ENCODE assay signal across 22 cellular contexts in the genomic region with DNA sequence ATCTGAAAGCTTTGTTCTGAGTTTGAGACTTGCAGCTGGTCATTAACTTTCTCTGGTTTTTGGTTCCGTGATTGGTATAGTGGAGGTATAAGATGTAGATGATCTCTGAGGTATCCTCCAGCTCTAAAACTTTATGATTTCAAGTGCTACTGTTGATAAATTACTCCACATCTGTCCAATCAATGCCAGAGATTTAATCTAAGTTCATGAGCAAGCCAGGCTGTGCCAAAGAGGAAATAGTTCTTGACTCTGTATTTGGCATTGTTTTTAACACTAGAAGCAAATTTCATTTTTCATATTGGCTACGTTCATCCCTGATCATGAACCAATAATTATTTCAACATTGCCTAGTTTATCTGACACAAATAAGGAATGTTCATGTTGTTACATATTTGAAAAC.
"Had no signal": no experiment of that assay in that cellular context is flagged by ENCODE, and none has a peak within 500 bp of the region (broad histone marks: within the 10 kb centered on the region; RNA-seq: fewer than 3 reads in every experiment).

No MANE protein-coding gene starts in this region.

- H3K4me2 ChIP-seq: neural progenitor cell had no signal

- H3K27ac ChIP-seq: coronary artery, gastrocnemius medialis, neural progenitor cell, prostate gland, right atrium auricular region, testis, tibial artery, upper lobe of left lung had no signal

- H3K27me3 ChIP-seq: gastrocnemius medialis, neural progenitor cell, right atrium auricular region, testis, tibial artery, upper lobe of left lung had no signal

- H3K36me3 ChIP-seq: gastrocnemius medialis, neural progenitor cell, prostate gland, right atrium auricular region, tibial artery, upper lobe of left lung had no signal

- ATAC-seq: effector memory CD8-positive, alpha-beta T cell; gastrocnemius medialis; left lobe of liver; naive thymus-derived CD4-positive, alpha-beta T cell; sciatic nerve; stimulated activated memory B cell treated with anti-CD40 and anti-IgM and Interleukin-4, amounts not matched to agents 10 μg/mL and 1 μg/mL and 100 μg/mL, for 72 hours; stimulated activated naive CD8-positive, alpha-beta T cell treated with anti-CD3 and anti-CD28 coated beads, Interleukin-15, Interleukin-2, amounts not matched to agents 100 U/mL and 50 U/mL, for 24 hours had no signal

- H2AFZ ChIP-seq: neural progenitor cell had no signal

- H3K9me3 ChIP-seq: gastrocnemius medialis, prostate gland, right atrium auricular region, testis, tibial artery, upper lobe of left lung had no signal

- DNase-seq: effector memory CD8-positive, alpha-beta T cell; foreskin fibroblast; gastrocnemius medialis; head of caudate nucleus; naive thymus-derived CD4-positive, alpha-beta T cell; stimulated activated CD4-positive, alpha-beta T cell treated with anti-CD3 and anti-CD28 coated beads, Interleukin-4, amount 100 ng/mL, for 4 hours; stimulated activated naive CD8-positive, alpha-beta T cell treated with anti-CD3 and anti-CD28 coated beads, Interleukin-15, Interleukin-2, amounts not matched to agents 100 U/mL and 50 U/mL, for 24 hours; substantia nigra; testis; tibial artery; upper lobe of left lung had no signal

- H3K4me1 ChIP-seq: gastrocnemius medialis, prostate gland, right atrium auricular region, testis, tibial artery, upper lobe of left lung had no signal

- FAIRE-seq: endometrium, keratinocyte, urothelium cell line had no signal

- H3K9ac ChIP-seq: neural progenitor cell had no signal

- H3K4me3 ChIP-seq: coronary artery, gastrocnemius medialis, lung, neural progenitor cell, prostate gland, right atrium auricular region, testis, tibial artery, upper lobe of left lung had no signal
